In the genomic region with DNA sequence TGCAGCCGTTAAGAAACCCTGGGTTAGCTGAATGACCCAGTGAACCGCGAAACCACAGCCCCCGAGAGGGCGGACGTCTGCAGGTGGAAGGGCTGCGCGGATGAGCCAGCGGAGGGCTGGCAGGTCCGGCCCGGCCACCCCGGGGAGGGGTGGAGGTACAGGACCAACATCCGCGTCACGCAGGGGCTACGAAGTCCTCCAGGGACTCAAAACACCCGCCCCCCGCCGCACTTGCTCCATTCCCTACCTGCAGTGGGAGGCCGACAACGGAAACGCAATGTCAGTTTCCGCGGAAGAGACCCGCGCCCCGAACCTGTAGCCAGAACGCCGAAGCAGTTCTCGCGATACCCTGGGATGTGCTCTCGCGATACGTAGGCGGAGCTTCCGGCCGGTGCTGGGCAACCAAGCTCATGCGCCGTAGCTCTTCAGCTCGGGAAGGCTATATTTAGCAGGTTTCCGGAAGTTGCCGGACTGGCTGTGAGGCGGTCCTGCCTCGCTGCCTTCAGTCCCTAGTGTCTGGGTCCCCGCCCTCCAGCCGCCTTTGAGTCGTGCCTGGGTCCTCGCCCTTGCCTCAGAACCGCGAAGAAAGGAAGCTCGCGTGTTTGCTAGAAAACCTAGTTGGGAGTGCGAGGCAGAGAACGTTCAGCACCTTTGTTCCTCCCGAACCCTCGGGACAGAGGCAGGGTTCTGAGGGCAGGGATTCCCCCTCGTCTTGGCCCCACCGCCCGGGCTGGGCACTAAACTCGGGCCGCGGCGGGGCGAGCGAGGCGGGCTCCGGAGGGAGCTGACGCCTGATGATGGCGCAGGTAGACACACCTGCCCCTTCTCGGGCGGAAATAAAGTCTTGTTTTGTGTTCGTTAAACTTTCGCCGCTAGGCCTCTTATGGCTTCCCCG, we compare ENCODE assay signal across 8 cellular contexts. TPM values are rescaled to one million over a fixed set of nuclear protein-coding genes. Genes with fewer than 3 reads are reported as not detected.
DNase-seq lines count a peak whose midpoint lies in the region; ATAC-seq, FAIRE-seq and TF ChIP-seq lines count a peak whose summit lies in the region.

A gene with protein sequence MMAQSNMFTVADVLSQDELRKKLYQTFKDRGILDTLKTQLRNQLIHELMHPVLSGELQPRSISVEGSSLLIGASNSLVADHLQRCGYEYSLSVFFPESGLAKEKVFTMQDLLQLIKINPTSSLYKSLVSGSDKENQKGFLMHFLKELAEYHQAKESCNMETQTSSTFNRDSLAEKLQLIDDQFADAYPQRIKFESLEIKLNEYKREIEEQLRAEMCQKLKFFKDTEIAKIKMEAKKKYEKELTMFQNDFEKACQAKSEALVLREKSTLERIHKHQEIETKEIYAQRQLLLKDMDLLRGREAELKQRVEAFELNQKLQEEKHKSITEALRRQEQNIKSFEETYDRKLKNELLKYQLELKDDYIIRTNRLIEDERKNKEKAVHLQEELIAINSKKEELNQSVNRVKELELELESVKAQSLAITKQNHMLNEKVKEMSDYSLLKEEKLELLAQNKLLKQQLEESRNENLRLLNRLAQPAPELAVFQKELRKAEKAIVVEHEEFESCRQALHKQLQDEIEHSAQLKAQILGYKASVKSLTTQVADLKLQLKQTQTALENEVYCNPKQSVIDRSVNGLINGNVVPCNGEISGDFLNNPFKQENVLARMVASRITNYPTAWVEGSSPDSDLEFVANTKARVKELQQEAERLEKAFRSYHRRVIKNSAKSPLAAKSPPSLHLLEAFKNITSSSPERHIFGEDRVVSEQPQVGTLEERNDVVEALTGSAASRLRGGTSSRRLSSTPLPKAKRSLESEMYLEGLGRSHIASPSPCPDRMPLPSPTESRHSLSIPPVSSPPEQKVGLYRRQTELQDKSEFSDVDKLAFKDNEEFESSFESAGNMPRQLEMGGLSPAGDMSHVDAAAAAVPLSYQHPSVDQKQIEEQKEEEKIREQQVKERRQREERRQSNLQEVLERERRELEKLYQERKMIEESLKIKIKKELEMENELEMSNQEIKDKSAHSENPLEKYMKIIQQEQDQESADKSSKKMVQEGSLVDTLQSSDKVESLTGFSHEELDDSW (plus strand): TSS at position 471 of the 895 bp plus-strand sequence. CDS start 324 bp downstream, at position 795.
A gene (minus strand): TSS at position 343 of the 895 bp plus-strand sequence. CDS start 14,657 bp downstream, outside the sequence.

- H3K4me1 Mint-ChIP-seq in activated naive CD8-positive, alpha-beta T cell treated with anti-CD3 and anti-CD28 coated beads, Interleukin-2, amount 50 U/mL, for 24 hours = peaks cover 51% of the 10 kb centered on the region

- no peaks in the 10 kb centered on the region for H3K27me3 Mint-ChIP-seq in activated naive CD8-positive, alpha-beta T cell treated with anti-CD3 and anti-CD28 coated beads, Interleukin-2, amount 50 U/mL, for 24 hours

- H3K27ac ChIP-seq in pancreas = peak within 1 kb of the TSS; percentile 81 to 96 (median 92)
- peak within 1 kb of the TSS; percentile 86 to 91 for H3K27ac ChIP-seq in tibial artery

- H3K27me3 ChIP-seq in pancreas (no peaks in the 10 kb centered on the region), tibial artery (no peaks in the 10 kb centered on the region)

- peak within 1 kb of the TSS; percentile 89 for H3K4me3 Mint-ChIP-seq in activated naive CD8-positive, alpha-beta T cell treated with anti-CD3 and anti-CD28 coated beads, Interleukin-2, amount 50 U/mL, for 24 hours

- H3K27ac Mint-ChIP-seq in activated naive CD8-positive, alpha-beta T cell treated with anti-CD3 and anti-CD28 coated beads, Interleukin-2, amount 50 U/mL, for 24 hours = peak within 1 kb of the TSS; percentile 94

- no peaks in the 10 kb centered on the region for H3K9me3 Mint-ChIP-seq in activated naive CD8-positive, alpha-beta T cell treated with anti-CD3 and anti-CD28 coated beads, Interleukin-2, amount 50 U/mL, for 24 hours

- peak; percentile 89 for ATAC-seq in HG02763 (IDR thresholded peaks at IDR 0.05; ENCODE audit: unreplicated experiment)
- peak; percentile 98 for ATAC-seq in activated naive CD8-positive, alpha-beta T cell treated with anti-CD3 and anti-CD28 coated beads, Interleukin-2, amount 50 U/mL, for 24 hours
- peak; percentile 100 for ATAC-seq in Right ventricle myocardium superior (ENCODE audit: poor library complexity)
- peak; percentile 94 to 97 (median 96) for ATAC-seq in pancreas

- H3K4me3 ChIP-seq in pancreas = peak within 1 kb of the TSS; percentile 51 to 89 (median 70)
- peak within 1 kb of the TSS; percentile 77 to 83 for H3K4me3 ChIP-seq in tibial artery

- intact Hi-C loops in Right ventricle myocardium superior (cut with DNase I) (loop anchor here (5.0 kb wide), 1 partner anchor 77 kb away; no protein-coding TSS in a partner anchor), pancreas (cut with DNase I) (loop anchor here in 1 of 3 donors (10.0 kb wide), 1 partner anchor 50 kb away; a partner anchor contains a TSS), tibial artery (cut with DNase I; ENCODE audit: low total_unique reads) (loop anchor here (10.0 kb wide), 1 partner anchor 230 kb away; no protein-coding TSS in a partner anchor)

- peak; percentile 97 for FAIRE-seq in pancreas (lab: Jason Lieb, UNC)

- peak; percentile 18 for TF ChIP-seq CTCF in GM12873 (IDR thresholded peaks at IDR 0.05; ENCODE audit: insufficient read depth, low read depth, low read length, missing control alignments)
- no peak for TF ChIP-seq CTCF in pancreas (IDR thresholded peaks at IDR 0.05)
- no peak for TF ChIP-seq CTCF in tibial artery (IDR thresholded peaks at IDR 0.05)

- H3K36me3 Mint-ChIP-seq in activated naive CD8-positive, alpha-beta T cell treated with anti-CD3 and anti-CD28 coated beads, Interleukin-2, amount 50 U/mL, for 24 hours (ENCODE audit: low read depth) = peaks cover 29% of the 10 kb centered on the region

- 0% methylated on average over 75 of the region's 75 CpGs for WGBS in pancreas, 2 donors

- no peaks in the 10 kb centered on the region for H3K36me3 ChIP-seq in pancreas
- H3K36me3 ChIP-seq in tibial artery = peaks cover 0 to 5% (median 0%) of the 10 kb centered on the region in 3 donors

- H3K9me3 ChIP-seq in pancreas = no peaks in the 10 kb centered on the region
- no peaks in the 10 kb centered on the region for H3K9me3 ChIP-seq in tibial artery

- H3K4me1 ChIP-seq in pancreas (peaks cover 0 to 30% (median 4%) of the 10 kb centered on the region in 3 donors), tibial artery (peaks cover 0 to 12% (median 3%) of the 10 kb centered on the region in 4 donors)

- DNase-seq in NCI-H1417 treated with DMSO at 0.1 percent for 48 hours (lab: John Stamatoyannopoulos, UW) (peak; percentile 95), SW480 (ENCODE audit: low spot score) (peak; percentile 95), Right ventricle myocardium superior (peak; percentile 93), pancreas (peak; percentile 88 to 98 (median 95)), tibial artery (peak; percentile 91 to 94)
- DNase-seq in activated naive CD8-positive, alpha-beta T cell treated with anti-CD3 and anti-CD28 coated beads, Interleukin-2, amount 50 U/mL, for 24 hours = peak; percentile 84

RNA-seq across cellular contexts. Expression of the first gene that starts in this region (rescaled TPM):
- total RNA-seq in Right ventricle myocardium superior = 7.0 TPM
- total RNA-seq in pancreas = 10 to 100 TPM; 13.1 to 32.9 (median 17.6) TPM
- 10 to 100 TPM; 54.5 to 91.0 TPM for polyA plus RNA-seq in pancreas

RNA-seq across cellular contexts. Expression of the second gene that starts in this region (rescaled TPM):
- total RNA-seq in Right ventricle myocardium superior = 6.8 TPM
- 10 to 100 TPM in 2 of 6 donors, 1 to 10 TPM in 4; 6.8 to 13.2 (median 9.4) TPM for total RNA-seq in pancreas
- polyA plus RNA-seq in pancreas = 1 to 10 TPM; 4.4 to 6.9 TPM

Comparison
In these comparisons a context has a peak if more than half of its experiments do, and no peak if none do; other contexts are left out.
1. Peak in every context shown above with its lines: DNase-seq, ATAC-seq, H3K4me3 ChIP-seq and H3K27ac ChIP-seq.